ENCODE assay signal across 11 cellular contexts in the genomic region with DNA sequence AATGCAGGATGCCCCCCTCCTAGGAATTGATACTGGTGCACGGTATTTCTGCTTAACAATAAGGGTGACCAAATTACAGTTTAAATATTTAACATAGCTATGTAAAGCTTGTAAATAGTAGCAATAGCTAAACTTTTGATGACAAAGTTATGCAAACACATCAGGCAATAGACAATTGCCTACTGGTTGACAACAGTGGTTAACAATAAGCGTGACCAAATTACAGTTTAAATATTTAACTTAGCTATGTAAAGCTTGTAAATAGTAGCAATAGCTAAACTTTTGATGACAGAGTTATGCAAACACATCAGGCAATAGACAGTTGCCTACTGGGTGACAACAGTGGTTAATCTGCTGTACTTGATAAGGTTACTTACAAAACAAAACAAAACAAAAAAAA.
"Had no signal": no experiment of that assay in that cellular context is flagged by ENCODE, and none has a peak within 500 bp of the region (broad histone marks: within the 10 kb centered on the region; RNA-seq: fewer than 3 reads in every experiment).

No MANE protein-coding gene starts in this region.

- ATAC-seq: activated CD4-positive, CD25-positive, alpha-beta regulatory T cell treated with anti-CD3 and anti-CD28 coated beads, Interleukin-2, amount 50 U/mL, for 24 hours; activated naive CD4-positive, alpha-beta T cell treated with anti-CD3 and anti-CD28 coated beads, Interleukin-2, amount 50 U/mL, for 72 hours; effector memory CD8-positive, alpha-beta T cell; left ventricle myocardium superior had no signal

- H3K4me1 ChIP-seq: stomach had no signal

- DNase-seq: activated CD4-positive, alpha-beta T cell treated with anti-CD3 and anti-CD28 coated beads, Interleukin-2, amount 50 U/mL, for 4 hours; activated T-cell treated with anti-CD3 and anti-CD28 coated beads, Interleukin-2, amount 50 U/mL, for 1 hour; amygdala; effector memory CD8-positive, alpha-beta T cell; left ventricle myocardium superior; ovary; stimulated activated CD4-positive, alpha-beta T cell treated with anti-CD3 and anti-CD28 coated beads, Interleukin-4, amount 100 ng/mL, for 24 hours; stomach had no signal

- H3K27me3 ChIP-seq: ovary, stomach had no signal

- H3K4me3 ChIP-seq: ovary, stomach, thoracic aorta had no signal

- H3K9me3 ChIP-seq: ovary, stomach, thoracic aorta had no signal

- H3K36me3 ChIP-seq: ovary, stomach, thoracic aorta had no signal

- H3K27ac ChIP-seq: ovary, stomach, thoracic aorta had no signal
